ENCODE assay signal across 1 cellular context in the genomic region with DNA sequence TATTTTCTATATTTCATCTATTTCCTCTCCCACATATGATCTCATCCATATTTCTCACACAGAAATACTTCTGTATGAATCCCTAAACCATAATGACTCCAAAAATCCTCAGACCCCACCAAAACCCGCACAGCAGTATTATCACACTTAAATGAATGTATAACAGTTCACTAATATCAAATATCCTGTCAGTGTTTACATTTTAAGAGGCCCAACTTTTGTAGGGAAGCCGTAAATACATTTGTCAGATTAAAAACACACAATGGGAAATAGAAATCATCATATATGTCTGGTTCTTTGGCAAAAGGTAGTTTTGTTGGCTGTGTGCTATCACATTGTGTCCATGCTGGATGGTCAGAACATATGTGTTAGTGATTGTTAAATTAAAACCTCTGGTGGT.
TF ChIP-seq lines count a peak whose summit lies in the region.

No MANE protein-coding gene starts in this region.

TF ChIP-seq in WTC11, 78 proteins besides CTCF, POLR2A, EP300 and RAD21 (continued from another document):
- TF ChIP-seq, protein P1, sequence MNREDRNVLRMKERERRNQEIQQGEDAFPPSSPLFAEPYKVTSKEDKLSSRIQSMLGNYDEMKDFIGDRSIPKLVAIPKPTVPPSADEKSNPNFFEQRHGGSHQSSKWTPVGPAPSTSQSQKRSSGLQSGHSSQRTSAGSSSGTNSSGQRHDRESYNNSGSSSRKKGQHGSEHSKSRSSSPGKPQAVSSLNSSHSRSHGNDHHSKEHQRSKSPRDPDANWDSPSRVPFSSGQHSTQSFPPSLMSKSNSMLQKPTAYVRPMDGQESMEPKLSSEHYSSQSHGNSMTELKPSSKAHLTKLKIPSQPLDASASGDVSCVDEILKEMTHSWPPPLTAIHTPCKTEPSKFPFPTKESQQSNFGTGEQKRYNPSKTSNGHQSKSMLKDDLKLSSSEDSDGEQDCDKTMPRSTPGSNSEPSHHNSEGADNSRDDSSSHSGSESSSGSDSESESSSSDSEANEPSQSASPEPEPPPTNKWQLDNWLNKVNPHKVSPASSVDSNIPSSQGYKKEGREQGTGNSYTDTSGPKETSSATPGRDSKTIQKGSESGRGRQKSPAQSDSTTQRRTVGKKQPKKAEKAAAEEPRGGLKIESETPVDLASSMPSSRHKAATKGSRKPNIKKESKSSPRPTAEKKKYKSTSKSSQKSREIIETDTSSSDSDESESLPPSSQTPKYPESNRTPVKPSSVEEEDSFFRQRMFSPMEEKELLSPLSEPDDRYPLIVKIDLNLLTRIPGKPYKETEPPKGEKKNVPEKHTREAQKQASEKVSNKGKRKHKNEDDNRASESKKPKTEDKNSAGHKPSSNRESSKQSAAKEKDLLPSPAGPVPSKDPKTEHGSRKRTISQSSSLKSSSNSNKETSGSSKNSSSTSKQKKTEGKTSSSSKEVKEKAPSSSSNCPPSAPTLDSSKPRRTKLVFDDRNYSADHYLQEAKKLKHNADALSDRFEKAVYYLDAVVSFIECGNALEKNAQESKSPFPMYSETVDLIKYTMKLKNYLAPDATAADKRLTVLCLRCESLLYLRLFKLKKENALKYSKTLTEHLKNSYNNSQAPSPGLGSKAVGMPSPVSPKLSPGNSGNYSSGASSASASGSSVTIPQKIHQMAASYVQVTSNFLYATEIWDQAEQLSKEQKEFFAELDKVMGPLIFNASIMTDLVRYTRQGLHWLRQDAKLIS (CRISPR knock-in tag; IDR thresholded peaks at IDR 0.05; ENCODE audit: borderline replicate concordance): no peak
- TF ChIP-seq, protein P2, sequence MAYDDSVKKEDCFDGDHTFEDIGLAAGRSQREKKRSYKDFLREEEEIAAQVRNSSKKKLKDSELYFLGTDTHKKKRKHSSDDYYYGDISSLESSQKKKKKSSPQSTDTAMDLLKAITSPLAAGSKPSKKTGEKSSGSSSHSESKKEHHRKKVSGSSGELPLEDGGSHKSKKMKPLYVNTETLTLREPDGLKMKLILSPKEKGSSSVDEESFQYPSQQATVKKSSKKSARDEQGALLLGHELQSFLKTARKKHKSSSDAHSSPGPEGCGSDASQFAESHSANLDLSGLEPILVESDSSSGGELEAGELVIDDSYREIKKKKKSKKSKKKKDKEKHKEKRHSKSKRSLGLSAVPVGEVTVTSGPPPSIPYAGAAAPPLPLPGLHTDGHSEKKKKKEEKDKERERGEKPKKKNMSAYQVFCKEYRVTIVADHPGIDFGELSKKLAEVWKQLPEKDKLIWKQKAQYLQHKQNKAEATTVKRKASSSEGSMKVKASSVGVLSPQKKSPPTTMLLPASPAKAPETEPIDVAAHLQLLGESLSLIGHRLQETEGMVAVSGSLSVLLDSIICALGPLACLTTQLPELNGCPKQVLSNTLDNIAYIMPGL (CRISPR knock-in tag; IDR thresholded peaks at IDR 0.05): no peak
- TF ChIP-seq, protein P3, sequence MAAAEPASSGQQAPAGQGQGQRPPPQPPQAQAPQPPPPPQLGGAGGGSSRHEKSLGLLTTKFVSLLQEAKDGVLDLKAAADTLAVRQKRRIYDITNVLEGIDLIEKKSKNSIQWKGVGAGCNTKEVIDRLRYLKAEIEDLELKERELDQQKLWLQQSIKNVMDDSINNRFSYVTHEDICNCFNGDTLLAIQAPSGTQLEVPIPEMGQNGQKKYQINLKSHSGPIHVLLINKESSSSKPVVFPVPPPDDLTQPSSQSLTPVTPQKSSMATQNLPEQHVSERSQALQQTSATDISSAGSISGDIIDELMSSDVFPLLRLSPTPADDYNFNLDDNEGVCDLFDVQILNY (CRISPR knock-in tag; IDR thresholded peaks at IDR 0.05): no peak
- TF ChIP-seq CREB1 (CRISPR knock-in tag; IDR thresholded peaks at IDR 0.05): no peak
- TF ChIP-seq, protein P4, sequence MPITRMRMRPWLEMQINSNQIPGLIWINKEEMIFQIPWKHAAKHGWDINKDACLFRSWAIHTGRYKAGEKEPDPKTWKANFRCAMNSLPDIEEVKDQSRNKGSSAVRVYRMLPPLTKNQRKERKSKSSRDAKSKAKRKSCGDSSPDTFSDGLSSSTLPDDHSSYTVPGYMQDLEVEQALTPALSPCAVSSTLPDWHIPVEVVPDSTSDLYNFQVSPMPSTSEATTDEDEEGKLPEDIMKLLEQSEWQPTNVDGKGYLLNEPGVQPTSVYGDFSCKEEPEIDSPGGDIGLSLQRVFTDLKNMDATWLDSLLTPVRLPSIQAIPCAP (CRISPR knock-in tag; IDR thresholded peaks at IDR 0.05): no peak
- TF ChIP-seq, protein P5, sequence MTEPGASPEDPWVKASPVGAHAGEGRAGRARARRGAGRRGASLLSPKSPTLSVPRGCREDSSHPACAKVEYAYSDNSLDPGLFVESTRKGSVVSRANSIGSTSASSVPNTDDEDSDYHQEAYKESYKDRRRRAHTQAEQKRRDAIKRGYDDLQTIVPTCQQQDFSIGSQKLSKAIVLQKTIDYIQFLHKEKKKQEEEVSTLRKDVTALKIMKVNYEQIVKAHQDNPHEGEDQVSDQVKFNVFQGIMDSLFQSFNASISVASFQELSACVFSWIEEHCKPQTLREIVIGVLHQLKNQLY (CRISPR knock-in tag; IDR thresholded peaks at IDR 0.05): no peak
